In the genomic region with DNA sequence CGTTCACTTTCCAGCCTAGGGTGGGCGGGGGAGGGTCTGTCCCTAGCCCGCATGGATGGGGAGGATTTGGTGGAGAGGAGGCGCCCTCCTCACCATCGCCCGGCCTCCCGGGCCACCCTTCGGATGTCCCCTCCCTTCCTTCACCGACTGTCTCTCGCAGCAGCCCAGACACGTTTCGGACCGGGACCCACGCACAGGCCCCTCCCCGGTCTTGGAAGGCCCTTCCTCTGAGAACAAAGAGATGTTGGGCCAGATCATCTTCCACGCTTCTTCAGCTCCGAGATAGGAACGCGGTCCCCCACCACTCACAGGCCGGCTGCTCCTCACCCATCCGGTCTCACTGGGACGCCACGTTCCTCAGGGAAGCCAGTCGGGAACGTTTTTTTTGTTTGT, we compare ENCODE assay signal across 8 cellular contexts. TPM values are rescaled to one million over a fixed set of nuclear protein-coding genes. Genes with fewer than 3 reads are reported as not detected.
DNase-seq lines count a peak whose midpoint lies in the region; ATAC-seq and TF ChIP-seq lines count a peak whose summit lies in the region.

No MANE protein-coding gene starts in this region.

- ATAC-seq in CD8-positive, alpha-beta T cell, result peak; percentile 8
- ATAC-seq in WTC11 (peak; percentile 9), gastroesophageal sphincter (peak; percentile 16), HG02938 (IDR thresholded peaks at IDR 0.05; ENCODE audit: unreplicated experiment) (no peak)

- H3K4me1 Mint-ChIP-seq in CD8-positive, alpha-beta T cell (ENCODE audit: low read depth), result peaks cover 44% of the 10 kb centered on the region
- H3K4me1 Mint-ChIP-seq in WTC11, result peaks cover 34% of the 10 kb centered on the region

- no peak overlapping the region for H3K4me3 ChIP-seq in CD8-positive, alpha-beta T cell (ENCODE audit: low read depth, low read length)
- peak overlapping the region; percentile 82 to 97 for H3K4me3 ChIP-seq in gastroesophageal sphincter
- H3K4me3 ChIP-seq in osteoblast (ENCODE audit: insufficient read depth, low read length), result peak overlapping the region; percentile 98

- intact Hi-C loops in CD8-positive, alpha-beta T cell (cut with DNase I, micrococcal nuclease), result no loop called here

- peaks cover 42% of the 10 kb centered on the region for H3K79me2 ChIP-seq in osteoblast (ENCODE audit: insufficient read depth, low read length)

- H3K27ac Mint-ChIP-seq in CD8-positive, alpha-beta T cell, result peak overlapping the region; percentile 72
- H3K27ac Mint-ChIP-seq in WTC11, result peak overlapping the region; percentile 95

- TF ChIP-seq CTCF in CD8-positive, alpha-beta T cell (IDR thresholded peaks at IDR 0.05), result no peak
- TF ChIP-seq CTCF in WTC11 (IDR thresholded peaks at IDR 0.05) (no peak), gastroesophageal sphincter (IDR thresholded peaks at IDR 0.05) (no peak), osteoblast (IDR thresholded peaks at IDR 0.05; ENCODE audit: extremely low read depth, low read depth, low read length) (no peak)

- H3K27me3 ChIP-seq in CD8-positive, alpha-beta T cell (ENCODE audit: insufficient read depth, low read length), result no peaks in the 10 kb centered on the region
- H3K27me3 ChIP-seq in gastroesophageal sphincter, result no peaks in the 10 kb centered on the region
- no peaks in the 10 kb centered on the region for H3K27me3 ChIP-seq in osteoblast (ENCODE audit: insufficient read depth, low read length)

- 14% methylated on average over 2 of the region's 25 CpGs; no CpG with 5 or more reads in 1 of the 2 donors for WGBS in gastroesophageal sphincter (ENCODE audit: low coverage in 1 of 2), 2 donors

- H3K27ac ChIP-seq in CD8-positive, alpha-beta T cell (ENCODE audit: low read depth, low read length), result no peak overlapping the region
- H3K27ac ChIP-seq in gastroesophageal sphincter, result peak overlapping the region in 3 of 4 donors; percentile 71 to 76 (median 71)
- no peak overlapping the region for H3K27ac ChIP-seq in osteoblast (ENCODE audit: low read depth, low read length)

- H3K9me3 ChIP-seq in CD8-positive, alpha-beta T cell (ENCODE audit: low read length), result no peaks in the 10 kb centered on the region
- no peaks in the 10 kb centered on the region for H3K9me3 ChIP-seq in gastroesophageal sphincter
- no peaks in the 10 kb centered on the region for H3K9me3 ChIP-seq in osteoblast (ENCODE audit: low read depth, low read length)

- CTCF ChIA-PET in CD8-positive, alpha-beta T cell (lab: Charles Lee), result interaction anchor here (1.6 to 22.4 kb wide), 3 partner anchors 31 to 179 kb away, joined by 6 to 678 read pairs (median 573); partner anchors contain the start of gene EEIG1
- CTCF ChIA-PET in WTC11 (lab: Charles Lee), result interaction anchor here (2.0 kb wide), 1 partner anchor 97 kb away, joined by 5 read pairs; no protein-coding TSS in a partner anchor

- peaks cover 30% of the 10 kb centered on the region for H3K4me1 ChIP-seq in CD8-positive, alpha-beta T cell (ENCODE audit: insufficient read depth, low read length)
- H3K4me1 ChIP-seq in gastroesophageal sphincter (peaks cover 0 to 65% (median 27%) of the 10 kb centered on the region in 3 donors), osteoblast (ENCODE audit: insufficient read depth, low read length) (peaks cover 32% of the 10 kb centered on the region)

- H3K36me3 Mint-ChIP-seq in CD8-positive, alpha-beta T cell, result peaks cover 47% of the 10 kb centered on the region
- peaks cover 3% of the 10 kb centered on the region; the same call in 1 of the 2 replicates for H3K36me3 Mint-ChIP-seq in WTC11

- H3K4me3 Mint-ChIP-seq in CD8-positive, alpha-beta T cell, result peak overlapping the region; percentile 66
- H3K4me3 Mint-ChIP-seq in WTC11, result peak overlapping the region; percentile 90

- peaks cover 19% of the 10 kb centered on the region for H4K20me1 ChIP-seq in osteoblast (ENCODE audit: insufficient read depth, low read length)

- no peak for TF ChIP-seq EP300 in gastroesophageal sphincter (IDR thresholded peaks at IDR 0.05)

- peaks cover 28% of the 10 kb centered on the region for H3K36me3 ChIP-seq in CD8-positive, alpha-beta T cell (ENCODE audit: insufficient read depth, low read length)
- H3K36me3 ChIP-seq in gastroesophageal sphincter (peaks cover 0 to 59% of the 10 kb centered on the region in 2 donors), osteoblast (ENCODE audit: insufficient read depth, low read length) (peaks cover 27% of the 10 kb centered on the region)

- DNase-seq in CD8-positive, alpha-beta T cell, result peak in 2 of 7 experiments; percentile 32 to 70
- DNase-seq in WTC11 (ENCODE audit: low spot score) (no peak), osteoblast (ENCODE audit: insufficient read length, low spot score, missing footprints) (peak; percentile 26), GM19238 (ENCODE audit: insufficient read length, low spot score) (no peak), inferior parietal cortex (ENCODE audit: extremely low spot score) (no peak), NCI-H2227 (lab: John Stamatoyannopoulos, UW; ENCODE audit: unreplicated experiment) (no peak)

- peak overlapping the region; percentile 91 for H2AFZ ChIP-seq in osteoblast (ENCODE audit: low read length)

- H3K4me2 ChIP-seq in osteoblast (ENCODE audit: insufficient read depth, low read length), result peak overlapping the region; percentile 97

- POLR2A ChIA-PET in CD8-positive, alpha-beta T cell (lab: Charles Lee), result interaction anchor here (1.4 to 1.9 kb wide), 3 partner anchors 9 to 88 kb away, joined by 3 to 8 read pairs (median 7); no protein-coding TSS in a partner anchor
- POLR2A ChIA-PET in WTC11 (lab: Charles Lee), result interaction anchor here (0.6 to 1.2 kb wide), 2 partner anchors 17 to 126 kb away, joined by 3 to 5 read pairs; no protein-coding TSS in a partner anchor

- H3K27me3 Mint-ChIP-seq in CD8-positive, alpha-beta T cell (ENCODE audit: low read depth), result no peaks in the 10 kb centered on the region
- no peaks in the 10 kb centered on the region for H3K27me3 Mint-ChIP-seq in WTC11 (ENCODE audit: low read depth)

- no peak for TF ChIP-seq POLR2A in gastroesophageal sphincter (IDR thresholded peaks at IDR 0.05)

- no peaks in the 10 kb centered on the region for H3K9me3 Mint-ChIP-seq in CD8-positive, alpha-beta T cell
- no peaks in the 10 kb centered on the region for H3K9me3 Mint-ChIP-seq in WTC11

TF ChIP-seq in WTC11, 78 proteins besides CTCF, POLR2A, EP300 and RAD21:
- TF ChIP-seq MAX (CRISPR knock-in tag; IDR thresholded peaks at IDR 0.05), result no peak
- TF ChIP-seq ATF1 (CRISPR knock-in tag; IDR thresholded peaks at IDR 0.05), result no peak
- no peak for TF ChIP-seq NR2C2 (CRISPR knock-in tag; IDR thresholded peaks at IDR 0.05)
- TF ChIP-seq JUN (CRISPR knock-in tag; IDR thresholded peaks at IDR 0.05), result no peak

RNA-seq across cellular contexts. Expression of gene DPM2, which starts 0.6 kb away (rescaled TPM):
- 10 to 100 TPM; 40.2 to 42.7 TPM for total RNA-seq in CD8-positive, alpha-beta T cell
- 53.3 to 58.2 TPM (median 56.1 TPM) in 3 replicates for total RNA-seq in WTC11 (2021)
- 10 to 100 TPM in 2 of 4 donors, 1 to 10 TPM in 2; 8.9 to 15.0 (median 11.2) TPM for total RNA-seq in gastroesophageal sphincter
- total RNA-seq in osteoblast, result 10.1 and 11.5 TPM in 2 replicates

RNA-seq across cellular contexts. Expression of gene PIP5KL1, which starts 7.7 kb away (rescaled TPM):
- 1 to 10 TPM; 5.1 to 7.4 TPM for total RNA-seq in CD8-positive, alpha-beta T cell
- total RNA-seq in WTC11 (2021), result 15.8 to 20.2 TPM (median 16.8 TPM) in 3 replicates
- 1 to 10 TPM in 2 of 4 donors, under 1 TPM in 1, not detected in 1; 0.66 to 3.4 (median 3.1) TPM for total RNA-seq in gastroesophageal sphincter
- total RNA-seq in osteoblast, result 2.2 and 3.5 TPM in 2 replicates

RNA-seq across cellular contexts. Expression of gene ST6GALNAC4, which starts 21.5 kb away (rescaled TPM):
- total RNA-seq in CD8-positive, alpha-beta T cell, result 10 to 100 TPM; 40.0 to 47.6 TPM
- 25.1 to 25.7 TPM (median 25.4 TPM) in 3 replicates for total RNA-seq in WTC11 (2021)
- 10 to 100 TPM; 25.2 to 49.7 (median 31.7) TPM for total RNA-seq in gastroesophageal sphincter
- 29.5 and 33.7 TPM in 2 replicates for total RNA-seq in osteoblast

RNA-seq across cellular contexts. Expression of gene ST6GALNAC6, which starts 38.9 kb away (rescaled TPM):
- total RNA-seq in CD8-positive, alpha-beta T cell, result 10 to 100 TPM; 49.8 to 56.1 TPM
- total RNA-seq in WTC11 (2021), result 45.1 to 47.5 TPM (median 45.3 TPM) in 3 replicates
- total RNA-seq in gastroesophageal sphincter, result 100 to 1,000 TPM; 112 to 146 (median 132) TPM
- 52.7 and 53.2 TPM in 2 replicates for total RNA-seq in osteoblast

RNA-seq across cellular contexts. Expression of gene EEIG1, which starts 42.5 kb away (rescaled TPM):
- total RNA-seq in CD8-positive, alpha-beta T cell, result 100 to 1,000 TPM; 359 to 378 TPM
- 42.2 to 66.4 TPM (median 51.3 TPM) in 3 replicates for total RNA-seq in WTC11 (2021)
- total RNA-seq in gastroesophageal sphincter, result 10 to 100 TPM in 3 of 4 donors, 1 to 10 TPM in 1; 7.0 to 22.0 (median 16.3) TPM
- total RNA-seq in osteoblast, result 18.0 and 20.6 TPM in 2 replicates

Comparison
In these comparisons a context has a peak if more than half of its experiments do, and no peak if none do; other contexts are left out.
1. H3K27ac ChIP-seq: peak in gastroesophageal sphincter (3 of 4); none in CD8-positive, alpha-beta T cell (single experiment) and osteoblast (single experiment).